In the genomic region with DNA sequence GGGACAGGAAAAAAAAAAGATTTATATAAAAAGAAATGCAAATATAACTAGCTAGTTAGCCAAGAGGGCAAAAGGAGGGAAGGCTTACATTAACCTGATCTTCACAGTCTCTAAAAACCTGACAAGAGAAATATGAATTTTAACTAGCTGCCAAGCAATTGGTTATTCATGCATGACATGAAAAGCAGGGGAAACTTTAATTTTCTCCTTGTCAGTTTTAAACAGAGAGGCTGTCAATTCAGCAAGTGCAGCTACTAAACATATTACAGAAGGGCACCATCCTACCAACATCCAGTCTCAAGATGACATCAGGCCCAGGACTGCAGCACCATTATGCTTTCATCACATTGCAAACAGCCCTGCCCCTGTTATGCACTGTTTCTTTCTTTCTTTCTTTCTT, we compare ENCODE assay signal across 22 cellular contexts. TPM values are rescaled to one million over a fixed set of nuclear protein-coding genes. Genes with fewer than 3 reads are reported as not detected.
DNase-seq lines count a peak whose midpoint lies in the region; ATAC-seq and TF ChIP-seq lines count a peak whose summit lies in the region.
"Had no signal": no experiment of that assay in that cellular context is flagged by ENCODE, and none has a peak within 500 bp of the region (broad histone marks: within the 10 kb centered on the region; RNA-seq: fewer than 3 reads in every experiment).

No MANE protein-coding gene starts in this region.

- H2AFZ ChIP-seq in GM23338 (0 out of 2 replicates have a peak overlapping the region, but pooled peaks have one; percentile 53), neural cell (ENCODE audit: low read depth, low read length) (no peak overlapping the region)

- H3K4me3 ChIP-seq in GM23338: no peak overlapping the region
- peak overlapping the region; percentile 32 for H3K4me3 ChIP-seq in neural cell (ENCODE audit: low read length)
- no peak overlapping the region for H3K4me3 ChIP-seq in foreskin fibroblast (ENCODE audit: low read depth in 1 of 2, low read length in 2 of 2)
- H3K4me3 ChIP-seq: A549; BLaER1 treated with 17β-estradiol and CSF1 and Interleukin-3, amounts not matched to agents 10 nM and 100 nM had no signal

- H3K4me3 Mint-ChIP-seq in GM23338 (no peak overlapping the region), brain (no peak overlapping the region)
- H3K4me3 Mint-ChIP-seq: CD14-positive monocyte; CD4-positive, alpha-beta T cell; CD8-positive, alpha-beta memory T cell had no signal

- H3K79me2 ChIP-seq in GM23338 (replicated peaks; ENCODE audit: insufficient read depth): no peaks in the 10 kb centered on the region
- no peaks in the 10 kb centered on the region for H3K79me2 ChIP-seq in neural cell (replicated peaks; ENCODE audit: insufficient read depth, low read length)

- H3K4me1 ChIP-seq in GM23338 (ENCODE audit: insufficient read depth): peaks cover 8% of the 10 kb centered on the region; the same call in 1 of the 2 replicates
- H3K4me1 ChIP-seq: A549; BE2C; BLaER1 treated with 17β-estradiol and CSF1 and Interleukin-3, amounts not matched to agents 10 nM and 100 nM had no signal

- no peaks in the 10 kb centered on the region for H3F3A ChIP-seq in GM23338 (replicated peaks; ENCODE audit: low read depth)
- H3F3A ChIP-seq in neural cell (ENCODE audit: insufficient read depth, low read length, poor library complexity, severe bottlenecking): no peaks in the 10 kb centered on the region

- H3K27me3 Mint-ChIP-seq in GM23338 (ENCODE audit: insufficient read depth, low read depth, poor library complexity) (peaks cover 2% of the 10 kb centered on the region), brain (peaks cover 7% of the 10 kb centered on the region)
- H3K27me3 Mint-ChIP-seq: CD4-positive, alpha-beta T cell had no signal

- H3K9ac ChIP-seq in neural cell (ENCODE audit: low read length): peak overlapping the region; percentile 34
- H3K9ac ChIP-seq: BLaER1 treated with 17β-estradiol and CSF1 and Interleukin-3, amounts not matched to agents 10 nM and 100 nM had no signal

- H3K27ac ChIP-seq in GM23338 (ENCODE audit: low read depth) (no peak overlapping the region), neural cell (ENCODE audit: low read length) (peak overlapping the region; percentile 70)
- H3K27ac ChIP-seq: A549; BLaER1 treated with 17β-estradiol and CSF1 and Interleukin-3, amounts not matched to agents 10 nM and 100 nM had no signal

- H3K4me1 Mint-ChIP-seq in GM23338 (peaks cover 16% of the 10 kb centered on the region), brain (peaks cover 76% of the 10 kb centered on the region)
- H3K4me1 Mint-ChIP-seq: CD14-positive monocyte; CD8-positive, alpha-beta memory T cell had no signal

- TF ChIP-seq CTCF in GM23338 (conservative IDR thresholded peaks at IDR 0.05; ENCODE audit: low read depth in 2 of 2): no peak
- TF ChIP-seq CTCF in brain (conservative IDR thresholded peaks at IDR 0.05): no peak
- TF ChIP-seq CTCF in neural cell (IDR thresholded peaks at IDR 0.05; ENCODE audit: poor library complexity, severe bottlenecking): no peak
- no peak for TF ChIP-seq CTCF in foreskin fibroblast (IDR thresholded peaks at IDR 0.05; ENCODE audit: low read depth, low read length)

- H3K36me3 Mint-ChIP-seq in GM23338 (ENCODE audit: low read depth): no peaks in the 10 kb centered on the region
- no peaks in the 10 kb centered on the region for H3K36me3 Mint-ChIP-seq in brain
- H3K36me3 Mint-ChIP-seq: CD14-positive monocyte; CD8-positive, alpha-beta memory T cell had no signal

- H3K9me3 ChIP-seq in neural cell (ENCODE audit: low read length): no peaks in the 10 kb centered on the region
- H3K9me3 ChIP-seq: A549; BE2C; BLaER1 treated with 17β-estradiol and CSF1 and Interleukin-3, amounts not matched to agents 10 nM and 100 nM had no signal

- no peak for ATAC-seq in GM23338
- ATAC-seq: A549 had no signal

- no peak for DNase-seq in GM23338 (ENCODE audit: low spot score)
- no peak for DNase-seq in foreskin fibroblast
- DNase-seq in cortex of kidney (lab: John Stamatoyannopoulos, UW): no peak
- DNase-seq in NCI-H2227 (lab: John Stamatoyannopoulos, UW; ENCODE audit: unreplicated experiment): no peak
- DNase-seq: 8988T; ACHN; AML-193; BE2C; Calu3; CD4-positive, alpha-beta T cell; CD8-positive, alpha-beta memory T cell; COR-L47; DMS53; DMS79 treated with DMSO at 0.1 percent for 48 hours; GF-D8; H7; HCEC 1CT had no signal

- no peak for TF ChIP-seq RAD21 in neural cell (conservative IDR thresholded peaks at IDR 0.05)

- H3K27me3 ChIP-seq in GM23338 (ENCODE audit: insufficient read depth): no peaks in the 10 kb centered on the region
- H3K27me3 ChIP-seq in neural cell (ENCODE audit: insufficient read depth, low read depth, low read length): no peaks in the 10 kb centered on the region
- H3K27me3 ChIP-seq: BE2C; BLaER1 treated with 17β-estradiol and CSF1 and Interleukin-3, amounts not matched to agents 10 nM and 100 nM had no signal

- TF ChIP-seq EP300 in neural cell (conservative IDR thresholded peaks at IDR 0.05; ENCODE audit: poor library complexity, severe bottlenecking): peak; percentile 84

- H3K36me3 ChIP-seq in GM23338 (ENCODE audit: insufficient read depth) (no peaks in the 10 kb centered on the region), neural cell (ENCODE audit: insufficient read depth, low read length) (no peaks in the 10 kb centered on the region)
- H3K36me3 ChIP-seq: BE2C; BLaER1 treated with 17β-estradiol and CSF1 and Interleukin-3, amounts not matched to agents 10 nM and 100 nM had no signal

- H3K27ac Mint-ChIP-seq in GM23338 (no peak overlapping the region), brain (peak overlapping the region in 3 of 5 experiments; percentile 21 to 89 (median 84))
- H3K27ac Mint-ChIP-seq: CD4-positive, alpha-beta T cell; CD8-positive, alpha-beta memory T cell had no signal

- no peaks in the 10 kb centered on the region for H4K20me1 ChIP-seq in GM23338 (replicated peaks; ENCODE audit: insufficient read depth)
- H4K20me1 ChIP-seq in neural cell (ENCODE audit: insufficient read depth): no peaks in the 10 kb centered on the region
- H4K20me1 ChIP-seq: BLaER1 treated with 17β-estradiol and CSF1 and Interleukin-3, amounts not matched to agents 10 nM and 100 nM had no signal

- H3K9me3 Mint-ChIP-seq in GM23338 (no peaks in the 10 kb centered on the region), brain (no peaks in the 10 kb centered on the region)
- H3K9me3 Mint-ChIP-seq: CD14-positive monocyte; CD4-positive, alpha-beta T cell; CD8-positive, alpha-beta memory T cell had no signal

- no peaks in the 10 kb centered on the region for H3K9me2 ChIP-seq in GM23338 (ENCODE audit: insufficient read depth)
- no peaks in the 10 kb centered on the region for H3K9me2 ChIP-seq in neural cell (ENCODE audit: insufficient read depth, low read length)

- H3K4me2 ChIP-seq in GM23338 (no peak overlapping the region), neural cell (ENCODE audit: low read length) (peak overlapping the region; percentile 38)
- H3K4me2 ChIP-seq: A549; BLaER1 treated with 17β-estradiol and CSF1 and Interleukin-3, amounts not matched to agents 10 nM and 100 nM had no signal

TF ChIP-seq in GM23338, 12 proteins besides CTCF, POLR2A, EP300 and RAD21:
- TF ChIP-seq EZH2 (IDR thresholded peaks at IDR 0.05; ENCODE audit: low read depth, unreplicated experiment) (no peak), EZH2phosphoT487 (IDR thresholded peaks at IDR 0.05; ENCODE audit: unreplicated experiment) (no peak), ZNF331 (CRISPR knock-in tag; IDR thresholded peaks at IDR 0.05; ENCODE audit: low read depth) (no peak)
- TF ChIP-seq, protein P1, sequence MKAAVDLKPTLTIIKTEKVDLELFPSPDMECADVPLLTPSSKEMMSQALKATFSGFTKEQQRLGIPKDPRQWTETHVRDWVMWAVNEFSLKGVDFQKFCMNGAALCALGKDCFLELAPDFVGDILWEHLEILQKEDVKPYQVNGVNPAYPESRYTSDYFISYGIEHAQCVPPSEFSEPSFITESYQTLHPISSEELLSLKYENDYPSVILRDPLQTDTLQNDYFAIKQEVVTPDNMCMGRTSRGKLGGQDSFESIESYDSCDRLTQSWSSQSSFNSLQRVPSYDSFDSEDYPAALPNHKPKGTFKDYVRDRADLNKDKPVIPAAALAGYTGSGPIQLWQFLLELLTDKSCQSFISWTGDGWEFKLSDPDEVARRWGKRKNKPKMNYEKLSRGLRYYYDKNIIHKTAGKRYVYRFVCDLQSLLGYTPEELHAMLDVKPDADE (IDR thresholded peaks at IDR 0.05): no peak

TF ChIP-seq in neural cell, 6 proteins besides CTCF, POLR2A, EP300 and RAD21:
- peak; percentile 52 for TF ChIP-seq POLR2AphosphoS5 (IDR thresholded peaks at IDR 0.05)
- TF ChIP-seq TAF1 (IDR thresholded peaks at IDR 0.05; ENCODE audit: low read depth): no peak
- TF ChIP-seq EZH2 (IDR thresholded peaks at IDR 0.05; ENCODE audit: borderline replicate concordance, insufficient read depth, low read length, poor library complexity, severe bottlenecking): no peak
- TF ChIP-seq MXI1 (conservative IDR thresholded peaks at IDR 0.05; ENCODE audit: poor library complexity, severe bottlenecking): no peak

RNA-seq across cellular contexts. Expression of a gene that starts 38.8 kb away (rescaled TPM):
- 27.4 and 36.9 TPM in 2 replicates for total RNA-seq in GM23338 (2014; rRNA removed; shearing (Covaris generic))
- polyA plus RNA-seq in GM23338 (2016; fragmentation: Nextera tagmentation; extraction: Ambion mirVana) (30.8 and 38.1 TPM in 2 replicates), brain (ENCODE audit: insufficient read depth, low read depth, low replicate concordance) (3.1 TPM), neural cell (28.3 and 32.2 TPM in 2 replicates)
- 43.3 and 51.5 TPM in 2 replicates for polyA minus RNA-seq in neural cell
